8 cellular contexts compared by ENCODE assay signal in the genomic region with DNA sequence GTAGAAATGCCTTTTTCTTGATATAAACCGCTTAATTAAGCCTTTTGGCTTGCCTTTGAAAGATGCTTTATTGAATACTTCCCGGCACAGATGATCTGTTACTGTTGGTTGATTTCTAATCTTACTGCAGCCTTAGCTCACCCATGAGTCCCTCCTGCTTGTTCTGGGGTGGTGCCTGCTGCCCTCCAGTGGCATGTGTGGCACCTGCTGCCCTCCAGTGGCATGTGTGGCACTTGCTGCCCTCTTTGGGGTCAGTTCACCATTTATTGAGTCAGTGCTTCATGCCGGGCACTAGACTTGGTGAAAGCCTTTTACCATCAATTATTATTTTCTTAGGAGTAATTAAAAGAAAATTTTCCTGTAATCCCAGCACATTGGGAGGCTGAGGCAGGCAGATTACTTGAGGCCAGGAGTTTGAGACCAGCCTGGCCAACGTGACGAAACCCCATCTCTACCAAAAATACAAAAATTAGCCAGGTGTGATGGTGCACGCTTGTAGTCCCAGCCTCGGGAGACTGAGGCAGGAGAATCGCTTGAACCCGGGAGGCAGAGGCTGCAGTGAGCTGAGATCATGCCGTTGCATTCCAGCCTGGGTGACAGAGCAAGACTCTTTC. TPM values are rescaled to one million over a fixed set of nuclear protein-coding genes. Genes with fewer than 3 reads are reported as not detected.
DNase-seq lines count a peak whose midpoint lies in the region; ATAC-seq and TF ChIP-seq lines count a peak whose summit lies in the region.

No MANE protein-coding gene starts in this region.

- ATAC-seq in GM23338: peak; percentile 93
- ATAC-seq in HG03139 (IDR thresholded peaks at IDR 0.05; ENCODE audit: unreplicated experiment): no peak

- H3K9me3 Mint-ChIP-seq in GM23338 (no peaks in the 10 kb centered on the region), mesothelial cell of epicardium (no peaks in the 10 kb centered on the region)
- H3K9me3 Mint-ChIP-seq in activated CD4-positive, alpha-beta memory T cell treated with anti-CD3 and anti-CD28 coated beads, Interleukin-2, amount 10 ng/mL, durations not matched to agents 7 days and 5 days: no peaks in the 10 kb centered on the region

- H3K4me1 ChIP-seq in GM23338 (ENCODE audit: insufficient read depth): no peaks in the 10 kb centered on the region

- H3K27ac ChIP-seq in GM23338 (ENCODE audit: low read depth): no peak overlapping the region

- no peaks in the 10 kb centered on the region for H3K27me3 ChIP-seq in GM23338 (ENCODE audit: insufficient read depth)

- H3K9me2 ChIP-seq in GM23338 (ENCODE audit: insufficient read depth): no peaks in the 10 kb centered on the region

- no peak overlapping the region for H3K4me2 ChIP-seq in GM23338

- H3K4me3 Mint-ChIP-seq in GM23338 (no peak overlapping the region), mesothelial cell of epicardium (no peak overlapping the region)
- no peak overlapping the region for H3K4me3 Mint-ChIP-seq in activated CD4-positive, alpha-beta memory T cell treated with anti-CD3 and anti-CD28 coated beads, Interleukin-2, amount 10 ng/mL, durations not matched to agents 7 days and 5 days

- POLR2A ChIA-PET in activated CD4-positive, alpha-beta memory T cell treated with anti-CD3 and anti-CD28 coated beads, Interleukin-2, amount 10 ng/mL, durations not matched to agents 7 days and 5 days (lab: Charles Lee): interaction anchor here (1.2 to 1.4 kb wide), 2 partner anchors 42 to 50 kb away, joined by 5 to 7 read pairs; no protein-coding TSS in a partner anchor

- no peaks in the 10 kb centered on the region for H3F3A ChIP-seq in GM23338 (replicated peaks; ENCODE audit: low read depth)

- CTCF ChIA-PET in activated CD4-positive, alpha-beta memory T cell treated with anti-CD3 and anti-CD28 coated beads, Interleukin-2, amount 10 ng/mL, durations not matched to agents 7 days and 5 days (lab: Charles Lee): interaction anchor here (0.6 to 8.1 kb wide), 47 partner anchors 8 to 618 kb away, joined by 3 to 150 read pairs (median 4); a partner anchor contains a TSS

- no peaks in the 10 kb centered on the region for H3K4me1 Mint-ChIP-seq in GM23338
- peaks cover 21% of the 10 kb centered on the region for H3K4me1 Mint-ChIP-seq in activated CD4-positive, alpha-beta memory T cell treated with anti-CD3 and anti-CD28 coated beads, Interleukin-2, amount 10 ng/mL, durations not matched to agents 7 days and 5 days
- peaks cover 31% of the 10 kb centered on the region for H3K4me1 Mint-ChIP-seq in mesothelial cell of epicardium

- H3K27ac Mint-ChIP-seq in GM23338 (no peak overlapping the region), mesothelial cell of epicardium (peak overlapping the region; percentile 17)
- H3K27ac Mint-ChIP-seq in activated CD4-positive, alpha-beta memory T cell treated with anti-CD3 and anti-CD28 coated beads, Interleukin-2, amount 10 ng/mL, durations not matched to agents 7 days and 5 days: no peak overlapping the region

- H3K4me3 ChIP-seq in GM23338: no peak overlapping the region

- peaks cover 6% of the 10 kb centered on the region; the same call in 1 of the 2 replicates for H4K20me1 ChIP-seq in GM23338 (replicated peaks; ENCODE audit: insufficient read depth)

- DNase-seq in AG09319 (ENCODE audit: extremely low read depth, low read depth) (peak; percentile 62), GM23338 (ENCODE audit: low spot score) (peak; percentile 64), NCI-H526 treated with DMSO at 0.1 percent for 48 hours (lab: John Stamatoyannopoulos, UW) (peak; percentile 11), mesothelial cell of epicardium (ENCODE audit: low spot score in 2 of 2, unreplicated experiment in 2 of 2) (no peak)
- peak; percentile 83 for DNase-seq in activated CD4-positive, alpha-beta memory T cell treated with anti-CD3 and anti-CD28 coated beads, Interleukin-2, amount 10 ng/mL, durations not matched to agents 7 days and 5 days
- DNase-seq in effector CD4-positive, alpha-beta T cell: peak; percentile 71
- peak; percentile 54 to 59 for DNase-seq in stimulated activated CD8-positive, alpha-beta memory T cell treated with anti-CD3 and anti-CD28 coated beads, Interleukin-2, amount 100 ng/mL, for 48 hours (ENCODE audit: low read depth in 2 of 2)

- peaks cover 3% of the 10 kb centered on the region for H3K27me3 Mint-ChIP-seq in GM23338 (ENCODE audit: insufficient read depth, low read depth, poor library complexity)
- H3K27me3 Mint-ChIP-seq in activated CD4-positive, alpha-beta memory T cell treated with anti-CD3 and anti-CD28 coated beads, Interleukin-2, amount 10 ng/mL, durations not matched to agents 7 days and 5 days: no peaks in the 10 kb centered on the region
- no peaks in the 10 kb centered on the region for H3K27me3 Mint-ChIP-seq in mesothelial cell of epicardium (ENCODE audit: low read depth)

- H3K79me2 ChIP-seq in GM23338 (replicated peaks; ENCODE audit: insufficient read depth): no peaks in the 10 kb centered on the region

- H2AFZ ChIP-seq in GM23338: no peak overlapping the region

- TF ChIP-seq CTCF in AG09319 (IDR thresholded peaks at IDR 0.05; ENCODE audit: low read depth, low read length) (peak; percentile 93), GM23338 (conservative IDR thresholded peaks at IDR 0.05; ENCODE audit: low read depth in 2 of 2) (peak; percentile 81 to 91), mesothelial cell of epicardium (IDR thresholded peaks at IDR 0.05; ENCODE audit: unreplicated experiment) (peak; percentile 36)

- no peaks in the 10 kb centered on the region for H3K36me3 ChIP-seq in GM23338 (ENCODE audit: insufficient read depth)

- H3K36me3 Mint-ChIP-seq in GM23338 (ENCODE audit: low read depth) (no peaks in the 10 kb centered on the region), mesothelial cell of epicardium (no peaks in the 10 kb centered on the region)
- peaks cover 8% of the 10 kb centered on the region for H3K36me3 Mint-ChIP-seq in activated CD4-positive, alpha-beta memory T cell treated with anti-CD3 and anti-CD28 coated beads, Interleukin-2, amount 10 ng/mL, durations not matched to agents 7 days and 5 days (ENCODE audit: low read depth)

TF ChIP-seq in GM23338, 12 proteins besides CTCF, POLR2A, EP300 and RAD21 (continues in another document):
- no peak for TF ChIP-seq EZH2phosphoT487 (IDR thresholded peaks at IDR 0.05; ENCODE audit: unreplicated experiment)
- TF ChIP-seq, protein P1, sequence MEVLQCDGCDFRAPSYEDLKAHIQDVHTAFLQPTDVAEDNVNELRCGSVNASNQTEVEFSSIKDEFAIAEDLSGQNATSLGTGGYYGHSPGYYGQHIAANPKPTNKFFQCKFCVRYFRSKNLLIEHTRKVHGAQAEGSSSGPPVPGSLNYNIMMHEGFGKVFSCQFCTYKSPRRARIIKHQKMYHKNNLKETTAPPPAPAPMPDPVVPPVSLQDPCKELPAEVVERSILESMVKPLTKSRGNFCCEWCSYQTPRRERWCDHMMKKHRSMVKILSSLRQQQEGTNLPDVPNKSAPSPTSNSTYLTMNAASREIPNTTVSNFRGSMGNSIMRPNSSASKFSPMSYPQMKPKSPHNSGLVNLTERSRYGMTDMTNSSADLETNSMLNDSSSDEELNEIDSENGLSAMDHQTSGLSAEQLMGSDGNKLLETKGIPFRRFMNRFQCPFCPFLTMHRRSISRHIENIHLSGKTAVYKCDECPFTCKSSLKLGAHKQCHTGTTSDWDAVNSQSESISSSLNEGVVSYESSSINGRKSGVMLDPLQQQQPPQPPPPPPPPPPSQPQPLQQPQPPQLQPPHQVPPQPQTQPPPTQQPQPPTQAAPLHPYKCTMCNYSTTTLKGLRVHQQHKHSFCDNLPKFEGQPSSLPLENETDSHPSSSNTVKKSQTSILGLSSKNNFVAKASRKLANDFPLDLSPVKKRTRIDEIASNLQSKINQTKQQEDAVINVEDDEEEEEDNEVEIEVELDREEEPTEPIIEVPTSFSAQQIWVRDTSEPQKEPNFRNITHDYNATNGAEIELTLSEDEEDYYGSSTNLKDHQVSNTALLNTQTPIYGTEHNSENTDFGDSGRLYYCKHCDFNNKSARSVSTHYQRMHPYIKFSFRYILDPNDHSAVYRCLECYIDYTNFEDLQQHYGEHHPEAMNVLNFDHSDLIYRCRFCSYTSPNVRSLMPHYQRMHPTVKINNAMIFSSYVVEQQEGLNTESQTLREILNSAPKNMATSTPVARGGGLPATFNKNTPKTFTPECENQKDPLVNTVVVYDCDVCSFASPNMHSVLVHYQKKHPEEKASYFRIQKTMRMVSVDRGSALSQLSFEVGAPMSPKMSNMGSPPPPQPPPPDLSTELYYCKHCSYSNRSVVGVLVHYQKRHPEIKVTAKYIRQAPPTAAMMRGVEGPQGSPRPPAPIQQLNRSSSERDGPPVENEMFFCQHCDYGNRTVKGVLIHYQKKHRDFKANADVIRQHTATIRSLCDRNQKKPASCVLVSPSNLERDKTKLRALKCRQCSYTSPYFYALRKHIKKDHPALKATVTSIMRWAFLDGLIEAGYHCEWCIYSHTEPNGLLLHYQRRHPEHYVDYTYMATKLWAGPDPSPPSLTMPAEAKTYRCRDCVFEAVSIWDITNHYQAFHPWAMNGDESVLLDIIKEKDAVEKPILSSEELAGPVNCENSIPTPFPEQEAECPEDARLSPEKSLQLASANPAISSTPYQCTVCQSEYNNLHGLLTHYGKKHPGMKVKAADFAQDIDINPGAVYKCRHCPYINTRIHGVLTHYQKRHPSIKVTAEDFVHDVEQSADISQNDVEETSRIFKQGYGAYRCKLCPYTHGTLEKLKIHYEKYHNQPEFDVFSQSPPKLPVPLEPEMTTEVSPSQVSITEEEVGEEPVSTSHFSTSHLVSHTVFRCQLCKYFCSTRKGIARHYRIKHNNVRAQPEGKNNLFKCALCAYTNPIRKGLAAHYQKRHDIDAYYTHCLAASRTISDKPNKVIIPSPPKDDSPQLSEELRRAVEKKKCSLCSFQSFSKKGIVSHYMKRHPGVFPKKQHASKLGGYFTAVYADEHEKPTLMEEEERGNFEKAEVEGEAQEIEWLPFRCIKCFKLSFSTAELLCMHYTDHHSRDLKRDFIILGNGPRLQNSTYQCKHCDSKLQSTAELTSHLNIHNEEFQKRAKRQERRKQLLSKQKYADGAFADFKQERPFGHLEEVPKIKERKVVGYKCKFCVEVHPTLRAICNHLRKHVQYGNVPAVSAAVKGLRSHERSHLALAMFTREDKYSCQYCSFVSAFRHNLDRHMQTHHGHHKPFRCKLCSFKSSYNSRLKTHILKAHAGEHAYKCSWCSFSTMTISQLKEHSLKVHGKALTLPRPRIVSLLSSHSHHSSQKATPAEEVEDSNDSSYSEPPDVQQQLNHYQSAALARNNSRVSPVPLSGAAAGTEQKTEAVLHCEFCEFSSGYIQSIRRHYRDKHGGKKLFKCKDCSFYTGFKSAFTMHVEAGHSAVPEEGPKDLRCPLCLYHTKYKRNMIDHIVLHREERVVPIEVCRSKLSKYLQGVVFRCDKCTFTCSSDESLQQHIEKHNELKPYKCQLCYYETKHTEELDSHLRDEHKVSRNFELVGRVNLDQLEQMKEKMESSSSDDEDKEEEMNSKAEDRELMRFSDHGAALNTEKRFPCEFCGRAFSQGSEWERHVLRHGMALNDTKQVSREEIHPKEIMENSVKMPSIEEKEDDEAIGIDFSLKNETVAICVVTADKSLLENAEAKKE (CRISPR knock-in tag; IDR thresholded peaks at IDR 0.05): no peak

RNA-seq across cellular contexts. Expression of a gene that starts 54.3 kb away (rescaled TPM):
- total RNA-seq in GM23338 (2014; rRNA removed; shearing (Covaris generic)): 6.3 and 14.8 TPM in 2 replicates
- polyA plus RNA-seq in GM23338 (2016; fragmentation: Nextera tagmentation; extraction: Ambion mirVana): 4.8 and 7.4 TPM in 2 replicates
- 10 to 100 TPM; 59.1 to 59.6 TPM for total RNA-seq in activated CD4-positive, alpha-beta memory T cell treated with anti-CD3 and anti-CD28 coated beads, Interleukin-2, amount 10 ng/mL, durations not matched to agents 7 days and 5 days
- 22.7 to 27.9 TPM (median 26.5 TPM) in 3 replicates for total RNA-seq in mesothelial cell of epicardium

Comparison
In these comparisons a context has a peak if more than half of its experiments do, and no peak if none do; other contexts are left out.
1. DNase-seq: peak in AG09319 (single experiment), GM23338 (single experiment), NCI-H526 treated with DMSO at 0.1 percent for 48 hours (single experiment), activated CD4-positive, alpha-beta memory T cell treated with anti-CD3 and anti-CD28 coated beads, Interleukin-2, amount 10 ng/mL, durations not matched to agents 7 days and 5 days (single experiment), effector CD4-positive, alpha-beta T cell (single experiment) and stimulated activated CD8-positive, alpha-beta memory T cell treated with anti-CD3 and anti-CD28 coated beads, Interleukin-2, amount 100 ng/mL, for 48 hours (2 of 2); none in mesothelial cell of epicardium (0 of 2).
2. CTCF ChIP-seq: peak in every context shown above with its lines; median percentile 93 in AG09319; 86 in GM23338; 36 in mesothelial cell of epicardium.